In genomic region chr16:10624527-10624926, GRCh38 we compare ENCODE assay signal across 28 cellular contexts. TPM values are rescaled to one million over a fixed set of nuclear protein-coding genes. Genes with fewer than 3 reads are reported as not detected.
"Had no signal": no experiment of that assay in that cellular context is flagged by ENCODE, and none has a peak within 500 bp of the region (broad histone marks: within the 10 kb centered on the region; RNA-seq: fewer than 3 reads in every experiment).

No MANE protein-coding gene starts in this region.

- H3K27me3 Mint-ChIP-seq: activated naive CD8-positive, alpha-beta T cell had no signal

- H3K4me1 ChIP-seq: adrenal gland, gastrocnemius medialis had no signal

- H3K4me1 Mint-ChIP-seq: neural crest cell had no signal

- H3K9me3 Mint-ChIP-seq: activated B cell treated with CpG ODN at 0.5 μM for 24 hours; activated T-cell treated with anti-CD3 and anti-CD28 coated beads, Interleukin-2, amount 50 U/mL, for 4 hours; activated T-helper 2 cell treated with anti-CD3 and anti-CD28 coated beads, Interferon-gamma antibody, Interleukin-2, Interleukin-4, amounts not matched to agents 10 μg/mL and 5 μg/mL and 100 μg/mL, durations not matched to agents 14 hours and 24 hours and 36 hours; central memory CD8-positive, alpha-beta T cell; neural crest cell; stimulated activated naive B cell treated with anti-CD40 and anti-IgM and Interleukin-4, amounts not matched to agents 10 μg/mL and 1 μg/mL and 100 μg/mL, for 72 hours had no signal

- DNase-seq: activated B cell treated with CpG ODN at 0.5 μM for 24 hours; activated CD4-positive, alpha-beta T cell treated with anti-CD3 and anti-CD28 coated beads for 36 hours; activated CD4-positive, alpha-beta T cell treated with anti-CD3 and anti-CD28 coated beads, Interleukin-2, amount 50 U/mL, for 4 hours; activated CD8-positive, alpha-beta memory T cell treated with anti-CD3 and anti-CD28 coated beads, Interleukin-2, amount 50 U/mL, for 48 hours; activated naive CD4-positive, alpha-beta T cell; activated T-cell treated with anti-CD3 and anti-CD28 coated beads, Interleukin-2, amount 50 U/mL, for 4 hours; adrenal gland; effector memory CD4-positive, alpha-beta T cell; gastrocnemius medialis; head of caudate nucleus; left colon; naive thymus-derived CD4-positive, alpha-beta T cell; sigmoid colon; stimulated activated CD4-positive, alpha-beta T cell treated with anti-CD3 and anti-CD28 coated beads, Interleukin-2, amount 100 ng/mL, for 48 hours; stimulated activated CD8-positive, alpha-beta memory T cell treated with anti-CD3 and anti-CD28 coated beads, Interleukin-4, amount 100 ng/mL, for 48 hours; stimulated activated naive B cell treated with anti-CD40 and anti-IgM and Interleukin-4, amounts not matched to agents 10 μg/mL and 1 μg/mL and 100 μg/mL, for 72 hours; T-helper 9 cell; transverse colon had no signal

- H3K36me3 Mint-ChIP-seq: activated naive CD8-positive, alpha-beta T cell; naive thymus-derived CD4-positive, alpha-beta T cell had no signal

- H3K27ac ChIP-seq: adrenal gland, esophagus muscularis mucosa, gastrocnemius medialis, sigmoid colon, transverse colon, vagina had no signal

- H3K4me3 Mint-ChIP-seq: activated B cell treated with CpG ODN at 0.5 μM for 24 hours; activated CD4-positive, alpha-beta T cell treated with anti-CD3 and anti-CD28 coated beads for 36 hours; activated naive CD8-positive, alpha-beta T cell; activated T-cell treated with anti-CD3 and anti-CD28 coated beads, Interleukin-2, amount 50 U/mL, for 4 hours; central memory CD8-positive, alpha-beta T cell; naive thymus-derived CD4-positive, alpha-beta T cell; neural crest cell; stimulated activated naive B cell treated with anti-CD40 and anti-IgM and Interleukin-4, amounts not matched to agents 10 μg/mL and 1 μg/mL and 100 μg/mL, for 72 hours had no signal

- H3K27ac Mint-ChIP-seq: activated B cell treated with CpG ODN at 0.5 μM for 24 hours; activated CD4-positive, alpha-beta T cell treated with anti-CD3 and anti-CD28 coated beads for 36 hours; activated naive CD8-positive, alpha-beta T cell; activated T-helper 2 cell treated with anti-CD3 and anti-CD28 coated beads, Interferon-gamma antibody, Interleukin-2, Interleukin-4, amounts not matched to agents 10 μg/mL and 5 μg/mL and 100 μg/mL, durations not matched to agents 14 hours and 24 hours and 36 hours; naive thymus-derived CD4-positive, alpha-beta T cell; stimulated activated naive B cell treated with anti-CD40 and anti-IgM and Interleukin-4, amounts not matched to agents 10 μg/mL and 1 μg/mL and 100 μg/mL, for 72 hours had no signal

- H3K27me3 ChIP-seq: gastrocnemius medialis, sigmoid colon, transverse colon, vagina had no signal

- H3K4me3 ChIP-seq: adrenal gland, esophagus muscularis mucosa, gastrocnemius medialis, sigmoid colon, transverse colon, vagina had no signal

- FAIRE-seq: astrocyte, colon, islet of Langerhans had no signal

- H3K36me3 ChIP-seq: adrenal gland, esophagus muscularis mucosa, gastrocnemius medialis, sigmoid colon, transverse colon, vagina had no signal

- H3K9me3 ChIP-seq: adrenal gland, esophagus muscularis mucosa, gastrocnemius medialis, sigmoid colon, transverse colon, vagina had no signal

RNA-seq across cellular contexts. Expression of gene EMP2, which starts 44.1 kb away (rescaled TPM):
- total RNA-seq: activated B cell treated with CpG ODN at 0.5 μM for 24 hours; activated CD4-positive, alpha-beta T cell treated with anti-CD3 and anti-CD28 coated beads for 36 hours; activated CD8-positive, alpha-beta memory T cell treated with anti-CD3 and anti-CD28 coated beads for 36 hours; naive thymus-derived CD4-positive, alpha-beta T cell had no signal
- polyA plus RNA-seq: naive thymus-derived CD4-positive, alpha-beta T cell had no signal
